1 cellular context compared by ENCODE assay signal in the genomic region with DNA sequence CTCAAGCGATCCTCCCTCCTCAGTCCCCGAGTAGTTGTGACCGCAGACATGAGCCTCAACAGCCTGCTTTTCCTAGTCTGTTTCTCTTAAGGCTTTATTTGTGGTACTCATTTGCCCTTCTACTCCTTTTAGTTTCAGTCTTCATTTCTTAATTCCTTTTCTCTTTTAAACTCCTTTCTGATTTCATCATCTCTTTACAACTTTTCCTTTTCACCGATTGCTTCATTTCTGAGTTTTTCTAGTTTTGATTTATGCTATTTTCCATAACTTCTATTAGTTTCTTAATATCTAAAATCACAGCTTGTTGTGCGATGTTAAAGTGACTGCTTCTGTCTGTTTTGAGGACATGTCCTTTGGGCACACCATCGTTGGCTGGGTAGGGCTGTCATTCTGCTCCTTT.
A peak's percentile ranks its signal among the peaks of the same experiment; 100 is the strongest.
TF ChIP-seq lines count a peak whose summit lies in the region.

No MANE protein-coding gene starts in this region.

TF ChIP-seq in HepG2, 621 proteins besides CTCF, POLR2A, EP300 and RAD21:
- TF ChIP-seq ETV5 (CRISPR knock-in tag; IDR thresholded peaks at IDR 0.05; ENCODE audit: borderline replicate concordance) (no peak), ATF7 (IDR thresholded peaks at IDR 0.05) (peak; percentile 15; the same call in 1 of the 2 replicates), ATF7 (CRISPR knock-in tag; IDR thresholded peaks at IDR 0.05) (no peak)
